27 cellular contexts compared by ENCODE assay signal in the genomic region with DNA sequence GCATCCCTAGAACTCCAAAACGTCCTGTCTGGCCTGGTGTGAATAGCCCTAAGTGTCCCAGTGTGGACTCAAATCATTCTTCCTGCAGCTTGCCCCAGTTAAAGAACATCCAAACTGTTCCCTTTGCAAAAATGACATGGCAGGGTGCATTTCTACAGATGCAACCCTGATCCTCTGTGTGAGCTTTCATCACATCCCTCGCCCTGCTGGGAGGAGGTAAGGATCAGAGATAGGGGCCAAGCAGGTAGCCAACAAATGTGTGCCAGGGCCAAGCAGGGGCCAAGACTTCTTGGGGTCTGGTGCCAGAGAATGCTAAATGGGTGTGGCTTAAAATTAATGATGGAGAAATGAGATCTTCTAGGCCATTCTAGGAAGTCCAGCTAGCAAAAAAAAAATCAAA. TPM values are rescaled to one million over a fixed set of nuclear protein-coding genes. Genes with fewer than 3 reads are reported as not detected.
DNase-seq lines count a peak whose midpoint lies in the region; ATAC-seq and TF ChIP-seq lines count a peak whose summit lies in the region.
"Had no signal": no experiment of that assay in that cellular context is flagged by ENCODE, and none has a peak within 500 bp of the region (broad histone marks: within the 10 kb centered on the region; RNA-seq: fewer than 3 reads in every experiment).

No MANE protein-coding gene starts in this region.

- H3K36me3 ChIP-seq in left ventricle myocardium inferior: peaks cover 88% of the 10 kb centered on the region
- H3K36me3 ChIP-seq: brain microvascular endothelial cell, neural progenitor cell, SJSA1 had no signal

- CTCF ChIA-PET in activated CD8-positive, alpha-beta T cell treated with anti-CD3 and anti-CD28 coated beads, Interleukin-2, amount 10 ng/mL, durations not matched to agents 7 days and 5 days (lab: Charles Lee): interaction anchor here (1.3 kb wide), 1 partner anchor 94 kb away, joined by 5 read pairs; no protein-coding TSS in a partner anchor

- DNase-seq in left ventricle myocardium inferior: no peak
- no peak for DNase-seq in right cardiac atrium
- DNase-seq in activated CD8-positive, alpha-beta T cell treated with anti-CD3 and anti-CD28 coated beads, Interleukin-2, amount 10 ng/mL, durations not matched to agents 7 days and 5 days: no peak
- DNase-seq in immature natural killer cell: no peak
- no peak for DNase-seq in stimulated activated naive B cell treated with anti-CD40 and anti-IgM and Interleukin-4, amounts not matched to agents 10 μg/mL and 1 μg/mL and 100 μg/mL, for 72 hours
- DNase-seq in NCI-H146 (lab: John Stamatoyannopoulos, UW): no peak
- DNase-seq: activated CD4-positive, CD25-positive, alpha-beta regulatory T cell treated with anti-CD3 and anti-CD28 coated beads, Interleukin-2, amount 50 U/mL, for 72 hours; activated effector memory CD4-positive, alpha-beta T cell treated with Interleukin-2 at 50 U/mL for 16 hours; amniotic stem cell; brain microvascular endothelial cell; C1 segment of cervical spinal cord; effector CD4-positive, alpha-beta T cell; kidney glomerular epithelial cell; MM.1S; mucosa of descending colon; NCI-H1417; NCI-H2081; NCI-H2227 treated with DMSO at 0.1 percent for 48 hours; NCI-H82; stimulated activated CD4-positive, alpha-beta T cell treated with anti-CD3 and anti-CD28 coated beads, Interleukin-2, amount 100 ng/mL, for 24 hours had no signal

- peaks cover 84% of the 10 kb centered on the region for H3K36me3 Mint-ChIP-seq in activated CD8-positive, alpha-beta T cell treated with anti-CD3 and anti-CD28 coated beads, Interleukin-2, amount 10 ng/mL, durations not matched to agents 7 days and 5 days (ENCODE audit: low read depth)
- peaks cover 24 to 68% (median 55%) of the 10 kb centered on the region in 3 donors for H3K36me3 Mint-ChIP-seq in immature natural killer cell
- H3K36me3 Mint-ChIP-seq in stimulated activated naive B cell treated with anti-CD40 and anti-IgM and Interleukin-4, amounts not matched to agents 10 μg/mL and 1 μg/mL and 100 μg/mL, for 72 hours: peaks cover 59 to 83% of the 10 kb centered on the region in 2 donors
- H3K36me3 Mint-ChIP-seq: neural progenitor cell had no signal

- H3K4me1 Mint-ChIP-seq in activated CD8-positive, alpha-beta T cell treated with anti-CD3 and anti-CD28 coated beads, Interleukin-2, amount 10 ng/mL, durations not matched to agents 7 days and 5 days (ENCODE audit: low read depth): peaks cover 4% of the 10 kb centered on the region
- H3K4me1 Mint-ChIP-seq in immature natural killer cell: peaks cover 6 to 20% of the 10 kb centered on the region in 2 donors
- H3K4me1 Mint-ChIP-seq in stimulated activated naive B cell treated with anti-CD40 and anti-IgM and Interleukin-4, amounts not matched to agents 10 μg/mL and 1 μg/mL and 100 μg/mL, for 72 hours: peaks cover 38 to 58% of the 10 kb centered on the region in 2 donors

- no peaks in the 10 kb centered on the region for H3K27me3 ChIP-seq in left ventricle myocardium inferior (ENCODE audit: low read depth)
- no peaks in the 10 kb centered on the region for H3K27me3 ChIP-seq in right cardiac atrium (ENCODE audit: control insufficient read depth, insufficient read depth)
- H3K27me3 ChIP-seq: brain microvascular endothelial cell, neural progenitor cell, right atrium auricular region, SJSA1 had no signal

- POLR2A ChIA-PET in activated CD8-positive, alpha-beta T cell treated with anti-CD3 and anti-CD28 coated beads, Interleukin-2, amount 10 ng/mL, durations not matched to agents 7 days and 5 days (lab: Charles Lee): interaction anchor here (1.9 kb wide), 1 partner anchor 10 kb away, joined by 5 read pairs; no protein-coding TSS in a partner anchor

- ATAC-seq in right cardiac atrium: no peak
- ATAC-seq in activated CD8-positive, alpha-beta T cell treated with anti-CD3 and anti-CD28 coated beads, Interleukin-2, amount 10 ng/mL, durations not matched to agents 7 days and 5 days: no peak
- ATAC-seq in stimulated activated naive B cell treated with anti-CD40 and anti-IgM and Interleukin-4, amounts not matched to agents 10 μg/mL and 1 μg/mL and 100 μg/mL, for 72 hours (replicated peaks): no peak
- ATAC-seq in HG02571 (IDR thresholded peaks at IDR 0.05; ENCODE audit: unreplicated experiment): no peak
- ATAC-seq: HCT116, mucosa of descending colon had no signal

- 60% methylated on average over 2 of the region's 2 CpGs for WGBS in right cardiac atrium

- H3K9me3 ChIP-seq in left ventricle myocardium inferior (replicated peaks) (no peaks in the 10 kb centered on the region), right cardiac atrium (ENCODE audit: control insufficient read depth, low read length) (no peaks in the 10 kb centered on the region)
- H3K9me3 ChIP-seq: mucosa of descending colon, right atrium auricular region, SJSA1 had no signal

- H3K27me3 Mint-ChIP-seq in activated CD8-positive, alpha-beta T cell treated with anti-CD3 and anti-CD28 coated beads, Interleukin-2, amount 10 ng/mL, durations not matched to agents 7 days and 5 days (ENCODE audit: low read depth): no peaks in the 10 kb centered on the region
- peaks cover 0 to 2% (median 2%) of the 10 kb centered on the region in 3 donors for H3K27me3 Mint-ChIP-seq in immature natural killer cell (ENCODE audit: low read depth in 3 of 3)
- no peaks in the 10 kb centered on the region for H3K27me3 Mint-ChIP-seq in stimulated activated naive B cell treated with anti-CD40 and anti-IgM and Interleukin-4, amounts not matched to agents 10 μg/mL and 1 μg/mL and 100 μg/mL, for 72 hours

- H3K4me3 Mint-ChIP-seq in activated CD8-positive, alpha-beta T cell treated with anti-CD3 and anti-CD28 coated beads, Interleukin-2, amount 10 ng/mL, durations not matched to agents 7 days and 5 days: no peak overlapping the region
- H3K4me3 Mint-ChIP-seq in immature natural killer cell: no peak overlapping the region
- no peak overlapping the region for H3K4me3 Mint-ChIP-seq in stimulated activated naive B cell treated with anti-CD40 and anti-IgM and Interleukin-4, amounts not matched to agents 10 μg/mL and 1 μg/mL and 100 μg/mL, for 72 hours
- H3K4me3 Mint-ChIP-seq: neural progenitor cell had no signal

- H3K27ac ChIP-seq in left ventricle myocardium inferior (replicated peaks) (peak overlapping the region; percentile 34), right cardiac atrium (ENCODE audit: low read length) (no peak overlapping the region)
- H3K27ac ChIP-seq: brain microvascular endothelial cell, KMS-11, neural progenitor cell, right atrium auricular region, SJSA1 had no signal

- H3K27ac Mint-ChIP-seq in activated CD8-positive, alpha-beta T cell treated with anti-CD3 and anti-CD28 coated beads, Interleukin-2, amount 10 ng/mL, durations not matched to agents 7 days and 5 days: peak overlapping the region; percentile 46
- peak overlapping the region in 4 of 6 donors; percentile 20 to 78 (median 54) for H3K27ac Mint-ChIP-seq in immature natural killer cell
- H3K27ac Mint-ChIP-seq in stimulated activated naive B cell treated with anti-CD40 and anti-IgM and Interleukin-4, amounts not matched to agents 10 μg/mL and 1 μg/mL and 100 μg/mL, for 72 hours: peak overlapping the region; percentile 63
- H3K27ac Mint-ChIP-seq: neural progenitor cell had no signal

- intact Hi-C loops in left ventricle myocardium inferior (cut with micrococcal nuclease): no loop called here
- intact Hi-C loops in right cardiac atrium (cut with DNase I): no loop called here

- H3K4me3 ChIP-seq in left ventricle myocardium inferior (no peak overlapping the region), right cardiac atrium (ENCODE audit: low read length) (no peak overlapping the region)
- H3K4me3 ChIP-seq: lung, mucosa of descending colon, neural progenitor cell, right atrium auricular region, SJSA1 had no signal

- H3K4me1 ChIP-seq in left ventricle myocardium inferior (peaks cover 64% of the 10 kb centered on the region), right cardiac atrium (ENCODE audit: control insufficient read depth, insufficient read depth, low read length) (peaks cover 12% of the 10 kb centered on the region)
- H3K4me1 ChIP-seq: neural progenitor cell had no signal

- H3K9me3 Mint-ChIP-seq in activated CD8-positive, alpha-beta T cell treated with anti-CD3 and anti-CD28 coated beads, Interleukin-2, amount 10 ng/mL, durations not matched to agents 7 days and 5 days (ENCODE audit: insufficient read depth): no peaks in the 10 kb centered on the region
- H3K9me3 Mint-ChIP-seq in immature natural killer cell: no peaks in the 10 kb centered on the region
- no peaks in the 10 kb centered on the region for H3K9me3 Mint-ChIP-seq in stimulated activated naive B cell treated with anti-CD40 and anti-IgM and Interleukin-4, amounts not matched to agents 10 μg/mL and 1 μg/mL and 100 μg/mL, for 72 hours

- no peak for TF ChIP-seq CTCF in left ventricle myocardium inferior (IDR thresholded peaks at IDR 0.05; ENCODE audit: borderline replicate concordance)

RNA-seq across cellular contexts. Expression of a gene that starts 27.1 kb away (rescaled TPM):
- 28.9 TPM for total RNA-seq in left ventricle myocardium inferior
- 10 to 100 TPM; 36.3 to 73.7 (median 61.1) TPM for total RNA-seq in right cardiac atrium
- polyA plus RNA-seq in right cardiac atrium: 20.4 TPM
- 10 to 100 TPM; 12.5 to 13.6 TPM for total RNA-seq in activated CD8-positive, alpha-beta T cell treated with anti-CD3 and anti-CD28 coated beads, Interleukin-2, amount 10 ng/mL, durations not matched to agents 7 days and 5 days
- 10 to 100 TPM in 2 of 3 donors, 1 to 10 TPM in 1; 6.8 to 14.3 (median 12.1) TPM for polyA plus RNA-seq in immature natural killer cell
